ENCODE assay signal across 18 cellular contexts in the genomic region with DNA sequence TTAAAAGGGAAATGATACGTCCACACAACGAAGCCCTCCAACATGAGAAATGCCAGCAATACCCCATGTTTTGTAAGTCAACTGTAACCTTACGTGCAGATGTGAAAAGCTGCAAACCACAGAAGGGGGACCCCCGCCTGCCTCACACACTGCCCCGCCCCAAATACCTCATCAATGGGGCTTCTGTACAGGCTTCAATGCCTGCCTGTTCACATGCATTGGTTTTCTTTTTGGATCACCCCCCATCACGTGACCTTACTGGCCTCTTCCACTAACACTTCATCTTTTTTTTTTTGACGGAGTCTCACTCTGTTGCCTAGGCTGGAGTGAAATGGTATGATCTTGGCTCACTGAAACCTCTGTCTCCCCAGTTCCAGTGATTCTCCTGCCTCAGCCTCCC.
DNase-seq lines count a peak whose midpoint lies in the region; ATAC-seq and TF ChIP-seq lines count a peak whose summit lies in the region.
"Had no signal": no experiment of that assay in that cellular context is flagged by ENCODE, and none has a peak within 500 bp of the region (broad histone marks: within the 10 kb centered on the region; RNA-seq: fewer than 3 reads in every experiment).

No MANE protein-coding gene starts in this region.

- 77 to 78% methylated on average over 4 to 7 of the region's 7 CpGs for WGBS in transverse colon (ENCODE audit: low coverage in 1 of 2), 2 donors

- no peak for TF ChIP-seq EP300 in transverse colon (IDR thresholded peaks at IDR 0.05; ENCODE audit: low read depth)

- peak overlapping the region in 1 of 2 donors; percentile 32 for H3K9ac ChIP-seq in colonic mucosa (ENCODE audit: low read depth in 2 of 2, low read length in 2 of 2)

- DNase-seq in colonic mucosa: no peak
- peak; percentile 8 for DNase-seq in transverse colon
- DNase-seq in natural killer cell treated with Interleukin-12 subunit alpha and Interleukin-12 subunit beta and Interleukin-15 and Interleukin-18, amount 100 ng/mL, for 72 hours (ENCODE audit: low spot score): no peak
- DNase-seq in hippocampal formation (lab: John Stamatoyannopoulos, UW): no peak
- DNase-seq: BE2C; CD4-positive, alpha-beta memory T cell; DMS79 treated with DMSO at 0.1 percent for 48 hours; MG63; NCI-H1092 treated with DMSO at 0.1 percent for 48 hours; NCI-H1694; NCI-H510A treated with DMSO at 0.1 percent for 48 hours; NCI-H82; PC-3 had no signal

- in situ Hi-C loops in transverse colon (cut with MboI; ENCODE audit: low pct_ligation_motif_present in 1 of 4, low pct_unique_long_range_greater_than_20kb in 1 of 4, low sequenced_read_pairs in 3 of 4): no loop called here

- H3K9me3 Mint-ChIP-seq in natural killer cell treated with Interleukin-12 subunit alpha and Interleukin-12 subunit beta and Interleukin-15 and Interleukin-18, amount 100 ng/mL, for 72 hours: no peaks in the 10 kb centered on the region
- H3K9me3 Mint-ChIP-seq in activated T-helper 17 cell treated with anti-CD3 and anti-CD28 coated beads, Interleukin-2, amount 50 U/mL, for 72 hours: no peaks in the 10 kb centered on the region
- H3K9me3 Mint-ChIP-seq: GM23338 had no signal

- no peaks in the 10 kb centered on the region for H3K36me3 ChIP-seq in colonic mucosa
- H3K36me3 ChIP-seq in transverse colon: no peaks in the 10 kb centered on the region
- H3K36me3 ChIP-seq: BE2C had no signal

- no peaks in the 10 kb centered on the region for H3K27me3 Mint-ChIP-seq in natural killer cell treated with Interleukin-12 subunit alpha and Interleukin-12 subunit beta and Interleukin-15 and Interleukin-18, amount 100 ng/mL, for 72 hours
- no peaks in the 10 kb centered on the region for H3K27me3 Mint-ChIP-seq in activated T-helper 17 cell treated with anti-CD3 and anti-CD28 coated beads, Interleukin-2, amount 50 U/mL, for 72 hours
- H3K27me3 Mint-ChIP-seq: CD4-positive, alpha-beta memory T cell had no signal

- TF ChIP-seq CTCF in colonic mucosa (IDR thresholded peaks at IDR 0.05) (no peak), transverse colon (IDR thresholded peaks at IDR 0.05) (no peak)

- H3K36me3 Mint-ChIP-seq in natural killer cell treated with Interleukin-12 subunit alpha and Interleukin-12 subunit beta and Interleukin-15 and Interleukin-18, amount 100 ng/mL, for 72 hours: no peaks in the 10 kb centered on the region
- no peaks in the 10 kb centered on the region for H3K36me3 Mint-ChIP-seq in activated T-helper 17 cell treated with anti-CD3 and anti-CD28 coated beads, Interleukin-2, amount 50 U/mL, for 72 hours (ENCODE audit: low read depth)
- H3K36me3 Mint-ChIP-seq: CD4-positive, alpha-beta memory T cell had no signal

- no peak overlapping the region for H3K27ac Mint-ChIP-seq in natural killer cell treated with Interleukin-12 subunit alpha and Interleukin-12 subunit beta and Interleukin-15 and Interleukin-18, amount 100 ng/mL, for 72 hours
- H3K27ac Mint-ChIP-seq in activated T-helper 17 cell treated with anti-CD3 and anti-CD28 coated beads, Interleukin-2, amount 50 U/mL, for 72 hours: no peak overlapping the region
- H3K27ac Mint-ChIP-seq: CD4-positive, alpha-beta memory T cell; GM23338 had no signal

- H3K9me3 ChIP-seq in colonic mucosa (no peaks in the 10 kb centered on the region), transverse colon (no peaks in the 10 kb centered on the region)
- H3K9me3 ChIP-seq: BE2C, MG63 had no signal

- no peak for TF ChIP-seq POLR2A in transverse colon (IDR thresholded peaks at IDR 0.05)

- H3K4me3 ChIP-seq in colonic mucosa (no peak overlapping the region), transverse colon (no peak overlapping the region)
- H3K4me3 ChIP-seq: GM23338, MG63 had no signal

- H3K4me3 Mint-ChIP-seq in natural killer cell treated with Interleukin-12 subunit alpha and Interleukin-12 subunit beta and Interleukin-15 and Interleukin-18, amount 100 ng/mL, for 72 hours: no peak overlapping the region
- H3K4me3 Mint-ChIP-seq in activated T-helper 17 cell treated with anti-CD3 and anti-CD28 coated beads, Interleukin-2, amount 50 U/mL, for 72 hours: no peak overlapping the region
- H3K4me3 Mint-ChIP-seq: CD4-positive, alpha-beta memory T cell; GM23338 had no signal

- no peaks in the 10 kb centered on the region for H3K4me1 Mint-ChIP-seq in natural killer cell treated with Interleukin-12 subunit alpha and Interleukin-12 subunit beta and Interleukin-15 and Interleukin-18, amount 100 ng/mL, for 72 hours (ENCODE audit: low read depth in 2 of 2)
- no peaks in the 10 kb centered on the region for H3K4me1 Mint-ChIP-seq in activated T-helper 17 cell treated with anti-CD3 and anti-CD28 coated beads, Interleukin-2, amount 50 U/mL, for 72 hours
- H3K4me1 Mint-ChIP-seq: CD4-positive, alpha-beta memory T cell had no signal

- ATAC-seq in GM18868 (IDR thresholded peaks at IDR 0.05; ENCODE audit: unreplicated experiment) (peak; percentile 70), GM19463 (IDR thresholded peaks at IDR 0.05; ENCODE audit: unreplicated experiment) (peak; percentile 62)
- no peak for ATAC-seq in natural killer cell treated with Interleukin-12 subunit alpha and Interleukin-12 subunit beta and Interleukin-15 and Interleukin-18, amount 100 ng/mL, for 72 hours
- no peak for ATAC-seq in activated T-helper 17 cell treated with anti-CD3 and anti-CD28 coated beads, Interleukin-2, amount 50 U/mL, for 72 hours (replicated peaks)
- ATAC-seq: GM23338, HCT116, PC-3 had no signal

- intact Hi-C loops in colonic mucosa (cut with DNase I): no loop called here
- intact Hi-C loops in transverse colon (cut with DNase I; ENCODE audit: low total_unique reads): no loop called here

- H3K27me3 ChIP-seq in colonic mucosa: no peaks in the 10 kb centered on the region
- H3K27me3 ChIP-seq in transverse colon: no peaks in the 10 kb centered on the region
- H3K27me3 ChIP-seq: BE2C, MG63 had no signal

- H3K4me1 ChIP-seq in colonic mucosa (peaks cover 17% of the 10 kb centered on the region), transverse colon (peaks cover 7 to 46% (median 35%) of the 10 kb centered on the region in 4 donors)
- H3K4me1 ChIP-seq: BE2C had no signal

- H3K27ac ChIP-seq in colonic mucosa: peak overlapping the region; percentile 45
- peak overlapping the region; percentile 62 to 67 (median 62) for H3K27ac ChIP-seq in transverse colon

Comparison
In these comparisons a context has a peak if more than half of its experiments do, and no peak if none do; other contexts are left out.
1. ATAC-seq: peak in GM18868 (single experiment) and GM19463 (single experiment); none in natural killer cell treated with Interleukin-12 subunit alpha and Interleukin-12 subunit beta and Interleukin-15 and Interleukin-18, amount 100 ng/mL, for 72 hours (0 of 2) and activated T-helper 17 cell treated with anti-CD3 and anti-CD28 coated beads, Interleukin-2, amount 50 U/mL, for 72 hours (single experiment).